In the genomic region with DNA sequence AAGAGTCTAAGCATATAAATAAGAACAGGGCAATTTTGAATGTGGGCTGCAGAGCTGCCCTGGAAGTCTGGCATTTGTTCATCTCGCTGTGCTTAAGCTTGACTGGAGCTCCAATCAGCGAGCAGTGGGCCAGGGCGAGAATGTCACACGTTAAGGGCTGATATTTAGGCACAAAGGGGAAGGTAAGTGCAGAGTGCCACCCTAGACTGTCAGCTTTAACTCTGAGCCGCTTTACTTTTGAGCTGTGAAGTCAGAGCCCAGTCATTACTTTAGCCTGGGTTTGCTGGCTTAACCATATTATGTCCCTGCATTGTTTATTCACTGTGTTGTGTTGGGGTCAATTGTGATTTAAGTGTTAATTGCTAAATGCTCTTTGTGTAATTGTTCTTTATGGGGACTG, we compare ENCODE assay signal across 1 cellular context.
TF ChIP-seq lines count a peak whose summit lies in the region.

No MANE protein-coding gene starts in this region.

TF ChIP-seq in neural cell, 6 proteins besides CTCF, POLR2A, EP300 and RAD21 (continued from another document):
- TF ChIP-seq, protein P1, sequence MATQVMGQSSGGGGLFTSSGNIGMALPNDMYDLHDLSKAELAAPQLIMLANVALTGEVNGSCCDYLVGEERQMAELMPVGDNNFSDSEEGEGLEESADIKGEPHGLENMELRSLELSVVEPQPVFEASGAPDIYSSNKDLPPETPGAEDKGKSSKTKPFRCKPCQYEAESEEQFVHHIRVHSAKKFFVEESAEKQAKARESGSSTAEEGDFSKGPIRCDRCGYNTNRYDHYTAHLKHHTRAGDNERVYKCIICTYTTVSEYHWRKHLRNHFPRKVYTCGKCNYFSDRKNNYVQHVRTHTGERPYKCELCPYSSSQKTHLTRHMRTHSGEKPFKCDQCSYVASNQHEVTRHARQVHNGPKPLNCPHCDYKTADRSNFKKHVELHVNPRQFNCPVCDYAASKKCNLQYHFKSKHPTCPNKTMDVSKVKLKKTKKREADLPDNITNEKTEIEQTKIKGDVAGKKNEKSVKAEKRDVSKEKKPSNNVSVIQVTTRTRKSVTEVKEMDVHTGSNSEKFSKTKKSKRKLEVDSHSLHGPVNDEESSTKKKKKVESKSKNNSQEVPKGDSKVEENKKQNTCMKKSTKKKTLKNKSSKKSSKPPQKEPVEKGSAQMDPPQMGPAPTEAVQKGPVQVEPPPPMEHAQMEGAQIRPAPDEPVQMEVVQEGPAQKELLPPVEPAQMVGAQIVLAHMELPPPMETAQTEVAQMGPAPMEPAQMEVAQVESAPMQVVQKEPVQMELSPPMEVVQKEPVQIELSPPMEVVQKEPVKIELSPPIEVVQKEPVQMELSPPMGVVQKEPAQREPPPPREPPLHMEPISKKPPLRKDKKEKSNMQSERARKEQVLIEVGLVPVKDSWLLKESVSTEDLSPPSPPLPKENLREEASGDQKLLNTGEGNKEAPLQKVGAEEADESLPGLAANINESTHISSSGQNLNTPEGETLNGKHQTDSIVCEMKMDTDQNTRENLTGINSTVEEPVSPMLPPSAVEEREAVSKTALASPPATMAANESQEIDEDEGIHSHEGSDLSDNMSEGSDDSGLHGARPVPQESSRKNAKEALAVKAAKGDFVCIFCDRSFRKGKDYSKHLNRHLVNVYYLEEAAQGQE (IDR thresholded peaks at IDR 0.05; ENCODE audit: borderline replicate concordance): no peak
- no peak for TF ChIP-seq EZH2 (IDR thresholded peaks at IDR 0.05; ENCODE audit: borderline replicate concordance, insufficient read depth, low read length, poor library complexity, severe bottlenecking)
- TF ChIP-seq MXI1 (conservative IDR thresholded peaks at IDR 0.05; ENCODE audit: poor library complexity, severe bottlenecking): no peak
